Comparison of ENCODE assay signal across 1 cellular context in the genomic region with DNA sequence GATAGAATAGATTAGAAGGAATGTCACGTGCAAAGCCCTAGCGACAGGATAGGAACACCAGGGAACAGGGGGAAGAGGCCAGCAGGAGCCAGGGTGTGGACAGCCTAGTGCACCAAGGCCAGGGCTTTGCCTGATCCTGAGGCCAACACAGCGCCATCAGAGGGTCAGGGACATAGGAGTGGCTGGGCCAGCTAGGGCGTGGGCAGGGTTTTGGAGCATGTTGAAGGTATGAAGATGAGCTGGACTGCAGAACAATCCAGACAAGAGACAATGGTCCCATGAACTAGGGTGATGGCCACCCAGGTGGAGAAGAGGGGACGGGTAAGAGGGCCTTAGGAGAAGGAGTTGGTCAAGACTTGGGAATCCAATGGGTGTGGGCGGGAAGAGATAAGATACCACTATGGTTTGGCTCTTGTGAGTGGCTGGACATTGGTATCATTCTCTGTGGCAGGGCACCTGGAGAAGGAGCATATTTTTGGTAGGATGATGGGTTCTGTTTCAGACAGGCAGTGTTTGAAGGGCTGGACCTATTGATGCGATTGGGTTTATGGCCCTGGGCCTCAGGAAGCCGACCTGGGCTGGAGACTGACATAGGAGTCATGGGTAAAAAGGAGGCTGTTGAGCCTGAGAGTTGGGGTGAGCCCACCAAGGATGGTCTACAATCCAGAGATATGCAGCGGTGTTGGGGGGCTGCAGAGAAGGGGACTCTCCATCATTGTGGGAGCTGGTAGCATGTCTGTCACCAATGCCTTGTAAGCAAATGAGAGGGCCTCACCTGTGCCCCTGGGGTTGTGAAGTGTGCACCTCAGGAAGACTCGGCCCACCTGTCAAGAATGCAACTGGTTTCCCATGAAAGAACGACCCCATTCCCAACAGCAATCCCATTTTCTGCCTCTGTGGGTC.
TF ChIP-seq lines count a peak whose summit lies in the region.

No MANE protein-coding gene starts in this region.

TF ChIP-seq in K562, 482 proteins besides CTCF, POLR2A, EP300 and RAD21:
- no peak for TF ChIP-seq RNF2 (IDR thresholded peaks at IDR 0.05)
- 0 out of 2 replicates have a peak, but pooled peaks have one; percentile 30 for TF ChIP-seq EGR1 (conservative IDR thresholded peaks at IDR 0.05)
- no peak for TF ChIP-seq MCM2 (IDR thresholded peaks at IDR 0.05; ENCODE audit: low read depth)
- TF ChIP-seq ESRRA (IDR thresholded peaks at IDR 0.05; ENCODE audit: borderline replicate concordance, low read depth) = no peak
TF ChIP-seq in K562: peak in this region for 1.
